8 cellular contexts compared by ENCODE assay signal in genomic region chr11:119091966-119092879, GRCh38. TPM values are rescaled to one million over a fixed set of nuclear protein-coding genes. Genes with fewer than 3 reads are reported as not detected.
DNase-seq lines count a peak whose midpoint lies in the region; ATAC-seq lines count a peak whose summit lies in the region.

No MANE protein-coding gene starts in this region.

- H3K36me3 Mint-ChIP-seq in activated CD4-positive, alpha-beta T cell treated with anti-CD3 and anti-CD28 coated beads, Interleukin-2, amount 10 ng/mL, durations not matched to agents 7 days and 5 days (ENCODE audit: low read depth) = peaks cover 53% of the 10 kb centered on the region
- peaks cover 26% of the 10 kb centered on the region for H3K36me3 Mint-ChIP-seq in central memory CD8-positive, alpha-beta T cell (ENCODE audit: insufficient read depth)

- CTCF ChIA-PET in activated CD4-positive, alpha-beta T cell treated with anti-CD3 and anti-CD28 coated beads, Interleukin-2, amount 10 ng/mL, durations not matched to agents 7 days and 5 days (lab: Charles Lee) = interaction anchor here (0.9 to 2.1 kb wide), 3 partner anchors 9 to 62 kb away, joined by 3 to 4 read pairs (median 4); partner anchors contain the start of gene SLC37A4

- peak overlapping the region; percentile 94 for H3K4me3 Mint-ChIP-seq in activated CD4-positive, alpha-beta T cell treated with anti-CD3 and anti-CD28 coated beads, Interleukin-2, amount 10 ng/mL, durations not matched to agents 7 days and 5 days
- peak overlapping the region; percentile 93 for H3K4me3 Mint-ChIP-seq in central memory CD8-positive, alpha-beta T cell

- peak overlapping the region; percentile 85 for H3K4me2 ChIP-seq in skeletal muscle satellite cell (ENCODE audit: low read length)

- no peaks in the 10 kb centered on the region for H3K9me3 Mint-ChIP-seq in activated CD4-positive, alpha-beta T cell treated with anti-CD3 and anti-CD28 coated beads, Interleukin-2, amount 10 ng/mL, durations not matched to agents 7 days and 5 days
- H3K9me3 Mint-ChIP-seq in central memory CD8-positive, alpha-beta T cell = no peaks in the 10 kb centered on the region

- DNase-seq in activated CD4-positive, alpha-beta T cell treated with anti-CD3 and anti-CD28 coated beads, Interleukin-2, amount 10 ng/mL, durations not matched to agents 7 days and 5 days = no peak
- DNase-seq in activated CD4-positive, alpha-beta T cell treated with anti-CD3 and anti-CD28 coated beads, Interleukin-2, amount 50 U/mL, for 4 hours = no peak
- DNase-seq in NT2/D1 (ENCODE audit: low read depth, low spot score) (no peak), NCI-H1048 (lab: John Stamatoyannopoulos, UW) (no peak), NCI-H1105 treated with DMSO at 0.1 percent for 48 hours (lab: John Stamatoyannopoulos, UW) (no peak)
- no peak for DNase-seq in central memory CD8-positive, alpha-beta T cell (ENCODE audit: low spot score in 2 of 2)
- DNase-seq in activated CD4-positive, alpha-beta T cell treated with anti-CD3 and anti-CD28 coated beads, Interleukin-2, amount 50 U/mL, for 1 hour = no peak

- no peaks in the 10 kb centered on the region for H3K27me3 ChIP-seq in NT2/D1 (ENCODE audit: insufficient read depth, insufficient read length)
- H3K27me3 ChIP-seq in skeletal muscle satellite cell (ENCODE audit: control insufficient read depth, insufficient read depth, low read length) = no peaks in the 10 kb centered on the region

- H3K36me3 ChIP-seq in NT2/D1 (ENCODE audit: insufficient read depth, insufficient read length, low read length) (peaks cover 76% of the 10 kb centered on the region), skeletal muscle satellite cell (ENCODE audit: insufficient read depth, low read length) (peaks cover 36% of the 10 kb centered on the region)

- H3K4me1 ChIP-seq in NT2/D1 (ENCODE audit: insufficient read depth, insufficient read length) = peaks cover 3% of the 10 kb centered on the region
- peaks cover 21% of the 10 kb centered on the region for H3K4me1 ChIP-seq in skeletal muscle satellite cell (ENCODE audit: control insufficient read depth, insufficient read depth, low read length)

- H3K9ac ChIP-seq in NT2/D1 (ENCODE audit: insufficient read length, low read depth) (no peak overlapping the region), skeletal muscle satellite cell (ENCODE audit: low read depth, low read length) (peak overlapping the region; percentile 12)

- peaks cover 6% of the 10 kb centered on the region; the same call in 1 of the 2 replicates for H3K9me3 ChIP-seq in NT2/D1 (ENCODE audit: insufficient read depth, low read length)
- no peaks in the 10 kb centered on the region for H3K9me3 ChIP-seq in skeletal muscle satellite cell (replicated peaks; ENCODE audit: low read length)

- no peaks in the 10 kb centered on the region for H3K27me3 Mint-ChIP-seq in activated CD4-positive, alpha-beta T cell treated with anti-CD3 and anti-CD28 coated beads, Interleukin-2, amount 10 ng/mL, durations not matched to agents 7 days and 5 days
- no peaks in the 10 kb centered on the region for H3K27me3 Mint-ChIP-seq in central memory CD8-positive, alpha-beta T cell

- no peak for ATAC-seq in central memory CD8-positive, alpha-beta T cell (replicated peaks; ENCODE audit: extremely low read depth, poor library complexity, severe bottlenecking)

- H3K27ac Mint-ChIP-seq in activated CD4-positive, alpha-beta T cell treated with anti-CD3 and anti-CD28 coated beads, Interleukin-2, amount 10 ng/mL, durations not matched to agents 7 days and 5 days = peak overlapping the region; percentile 78
- H3K27ac Mint-ChIP-seq in central memory CD8-positive, alpha-beta T cell (ENCODE audit: low read depth) = no peak overlapping the region

- H3K4me3 ChIP-seq in NT2/D1 (ENCODE audit: insufficient read length, low read depth) (peak overlapping the region; percentile 95), skeletal muscle satellite cell (ENCODE audit: low read length) (peak overlapping the region; percentile 79)

- peaks cover 70% of the 10 kb centered on the region for H3K4me1 Mint-ChIP-seq in activated CD4-positive, alpha-beta T cell treated with anti-CD3 and anti-CD28 coated beads, Interleukin-2, amount 10 ng/mL, durations not matched to agents 7 days and 5 days
- peaks cover 37% of the 10 kb centered on the region for H3K4me1 Mint-ChIP-seq in central memory CD8-positive, alpha-beta T cell

- POLR2A ChIA-PET in activated CD4-positive, alpha-beta T cell treated with anti-CD3 and anti-CD28 coated beads, Interleukin-2, amount 10 ng/mL, durations not matched to agents 7 days and 5 days (lab: Charles Lee) = interaction anchor here (0.6 kb wide), 1 partner anchor 10 kb away, joined by 5 read pairs; no protein-coding TSS in a partner anchor

RNA-seq across cellular contexts. Expression of gene HMBS, which starts 7.5 kb away (rescaled TPM):
- 10 to 100 TPM; 21.6 to 23.2 TPM for total RNA-seq in activated CD4-positive, alpha-beta T cell treated with anti-CD3 and anti-CD28 coated beads, Interleukin-2, amount 10 ng/mL, durations not matched to agents 7 days and 5 days
- 10.5 and 15.0 TPM in 2 replicates for total RNA-seq in skeletal muscle satellite cell (2012; rRNA removed)

RNA-seq across cellular contexts. Expression of gene DPAGT1, which starts 9.4 kb away (rescaled TPM):
- total RNA-seq in activated CD4-positive, alpha-beta T cell treated with anti-CD3 and anti-CD28 coated beads, Interleukin-2, amount 10 ng/mL, durations not matched to agents 7 days and 5 days = 10 to 100 TPM; 48.7 to 60.3 TPM
- total RNA-seq in skeletal muscle satellite cell (2012; rRNA removed) = 21.3 and 31.2 TPM in 2 replicates

RNA-seq across cellular contexts. Expression of gene C2CD2L, which starts 14.9 kb away (rescaled TPM):
- 10 to 100 TPM; 28.4 to 30.0 TPM for total RNA-seq in activated CD4-positive, alpha-beta T cell treated with anti-CD3 and anti-CD28 coated beads, Interleukin-2, amount 10 ng/mL, durations not matched to agents 7 days and 5 days
- total RNA-seq in skeletal muscle satellite cell (2012; rRNA removed) = 2.8 and 3.0 TPM in 2 replicates

RNA-seq across cellular contexts. Expression of gene VPS11, which starts 24.6 kb away (rescaled TPM):
- total RNA-seq in activated CD4-positive, alpha-beta T cell treated with anti-CD3 and anti-CD28 coated beads, Interleukin-2, amount 10 ng/mL, durations not matched to agents 7 days and 5 days = 10 to 100 TPM; 39.7 to 40.0 TPM
- 18.6 and 21.0 TPM in 2 replicates for total RNA-seq in skeletal muscle satellite cell (2012; rRNA removed)

RNA-seq across cellular contexts. Expression of gene HINFP, which starts 29.2 kb away (rescaled TPM):
- total RNA-seq in activated CD4-positive, alpha-beta T cell treated with anti-CD3 and anti-CD28 coated beads, Interleukin-2, amount 10 ng/mL, durations not matched to agents 7 days and 5 days = 10 to 100 TPM; 47.6 to 48.0 TPM
- total RNA-seq in skeletal muscle satellite cell (2012; rRNA removed) = 8.3 and 10.4 TPM in 2 replicates
